In the genomic region with DNA sequence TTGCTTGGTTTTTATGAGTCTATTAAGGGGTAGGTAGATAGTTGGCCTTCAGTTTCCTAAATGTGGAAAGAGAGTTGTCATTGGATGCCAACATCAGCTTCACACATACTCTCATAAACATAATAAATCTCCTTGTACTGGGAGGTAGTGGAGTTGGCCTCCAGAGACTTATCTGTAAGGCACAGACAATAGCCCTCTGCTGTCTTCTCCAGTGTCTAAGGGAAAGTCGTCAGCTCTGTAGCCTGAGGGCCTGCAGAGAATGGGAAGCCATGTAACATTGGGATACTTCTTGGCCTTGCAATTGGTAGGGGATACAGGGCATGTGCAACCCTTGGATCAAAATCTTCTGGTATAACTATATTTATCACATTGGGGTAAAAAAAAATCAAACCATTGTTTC, we compare ENCODE assay signal across 15 cellular contexts.
DNase-seq lines count a peak whose midpoint lies in the region; ATAC-seq and TF ChIP-seq lines count a peak whose summit lies in the region.
"Had no signal": no experiment of that assay in that cellular context is flagged by ENCODE, and none has a peak within 500 bp of the region (broad histone marks: within the 10 kb centered on the region; RNA-seq: fewer than 3 reads in every experiment).

No MANE protein-coding gene starts in this region.

- DNase-seq in NCI-H345 (lab: John Stamatoyannopoulos, UW) = peak; percentile 27
- no peak for DNase-seq in NCI-H345 treated with DMSO at 0.1 percent for 48 hours (lab: John Stamatoyannopoulos, UW; ENCODE audit: unreplicated experiment)
- peak; percentile 5 to 11 for DNase-seq in NCI-H1930 (lab: John Stamatoyannopoulos, UW)
- no peak for DNase-seq in NCI-H1694 (lab: John Stamatoyannopoulos, UW)
- no peak for DNase-seq in ecto neural progenitor cell (ENCODE audit: low spot score)
- DNase-seq: 8988T; ACHN; CD4-positive, alpha-beta memory T cell; DND-41; GF-D8; GM23248 had no signal

- no peak for ATAC-seq in GM19467 (IDR thresholded peaks at IDR 0.05; ENCODE audit: unreplicated experiment)
- no peak for ATAC-seq in HG02763 (IDR thresholded peaks at IDR 0.05; ENCODE audit: unreplicated experiment)

- TF ChIP-seq CTCF in VCaP (conservative IDR thresholded peaks at IDR 0.05) = no peak

- H3K27ac ChIP-seq in VCaP = peak overlapping the region; percentile 54
- H3K27ac ChIP-seq: C4-2B, GM23248 had no signal

Comparison
In these comparisons a context has a peak if more than half of its experiments do, and no peak if none do; other contexts are left out.
1. DNase-seq: peak in NCI-H345 (single experiment) and NCI-H1930 (2 of 2); none in NCI-H345 treated with DMSO at 0.1 percent for 48 hours (single experiment), NCI-H1694 (single experiment) and ecto neural progenitor cell (single experiment).